In the genomic region with DNA sequence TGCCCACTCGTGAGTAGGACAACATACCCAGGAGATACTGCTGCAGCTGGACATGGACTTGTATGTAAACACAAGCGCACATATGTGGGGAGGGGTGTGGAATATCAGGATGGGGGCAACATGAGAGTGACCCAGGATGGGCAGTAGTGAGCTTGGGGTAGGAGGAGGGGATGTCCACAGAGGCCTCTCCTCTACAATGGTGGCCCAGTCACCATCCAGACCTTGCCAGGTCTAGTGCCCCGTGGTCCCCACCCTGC, we compare ENCODE assay signal across 10 cellular contexts. TPM values are rescaled to one million over a fixed set of nuclear protein-coding genes. Genes with fewer than 3 reads are reported as not detected.
A peak's percentile ranks its signal among the peaks of the same experiment; 100 is the strongest.
DNase-seq lines count a peak whose midpoint lies in the region; ATAC-seq and TF ChIP-seq lines count a peak whose summit lies in the region.
"Had no signal": no experiment of that assay in that cellular context is flagged by ENCODE, and none has a peak within 500 bp of the region (broad histone marks: within the 10 kb centered on the region; RNA-seq: fewer than 3 reads in every experiment).

No MANE protein-coding gene starts in this region.

- intact Hi-C loops in activated CD4-positive, alpha-beta memory T cell treated with anti-CD3 and anti-CD28 coated beads for 36 hours (cut with micrococcal nuclease): loop anchor here (5.0 kb wide), 1 partner anchor 89 kb away; no protein-coding TSS in a partner anchor
- intact Hi-C loops in right cardiac atrium (cut with DNase I): loop anchor here in 3 of 4 donors (10.0 kb wide), 2 partner anchors 48 to 92 kb away; partner anchors contain the start of gene NKTR (in 2 of the 3)
- intact Hi-C loops in activated CD4-positive, alpha-beta T cell treated with anti-CD3 and anti-CD28 coated beads for 36 hours (cut with DNase I, micrococcal nuclease): loop anchor here (5.0 to 10.0 kb wide), 2 partner anchors 89 to 92 kb away; no protein-coding TSS in a partner anchor

- H3K27ac ChIP-seq in GM23338 (ENCODE audit: low read depth) (no peak overlapping the region), right cardiac atrium (ENCODE audit: low read length) (peak overlapping the region; percentile 72)

- H3K9me3 Mint-ChIP-seq in GM23338: no peaks in the 10 kb centered on the region; the same call in 2 of the 3 replicates
- H3K9me3 Mint-ChIP-seq in activated CD4-positive, alpha-beta memory T cell treated with anti-CD3 and anti-CD28 coated beads for 36 hours: no peaks in the 10 kb centered on the region
- H3K9me3 Mint-ChIP-seq in activated CD4-positive, alpha-beta T cell treated with anti-CD3 and anti-CD28 coated beads for 36 hours (ENCODE audit: low read depth): no peaks in the 10 kb centered on the region

- peaks cover 22% of the 10 kb centered on the region for H3K4me1 ChIP-seq in GM23338 (ENCODE audit: insufficient read depth)
- peaks cover 18% of the 10 kb centered on the region for H3K4me1 ChIP-seq in right cardiac atrium (ENCODE audit: control insufficient read depth, insufficient read depth, low read length)

- no peak overlapping the region for H2AFZ ChIP-seq in GM23338

- no peaks in the 10 kb centered on the region for H3K79me2 ChIP-seq in GM23338 (replicated peaks; ENCODE audit: insufficient read depth)

- CTCF ChIA-PET in activated CD4-positive, alpha-beta memory T cell treated with anti-CD3 and anti-CD28 coated beads for 36 hours (lab: Charles Lee): no interaction called here
- CTCF ChIA-PET in activated CD4-positive, alpha-beta T cell treated with anti-CD3 and anti-CD28 coated beads for 36 hours (lab: Charles Lee): no interaction called here

- peaks cover 12% of the 10 kb centered on the region for H3K36me3 Mint-ChIP-seq in GM23338 (ENCODE audit: low read depth)
- no peaks in the 10 kb centered on the region for H3K36me3 Mint-ChIP-seq in activated CD4-positive, alpha-beta memory T cell treated with anti-CD3 and anti-CD28 coated beads for 36 hours
- no peaks in the 10 kb centered on the region for H3K36me3 Mint-ChIP-seq in activated CD4-positive, alpha-beta T cell treated with anti-CD3 and anti-CD28 coated beads for 36 hours (ENCODE audit: low read depth)

- H3K4me1 Mint-ChIP-seq in GM23338: peaks cover 46% of the 10 kb centered on the region
- H3K4me1 Mint-ChIP-seq in activated CD4-positive, alpha-beta memory T cell treated with anti-CD3 and anti-CD28 coated beads for 36 hours (ENCODE audit: low read depth): peaks cover 11% of the 10 kb centered on the region
- peaks cover 7% of the 10 kb centered on the region for H3K4me1 Mint-ChIP-seq in activated CD4-positive, alpha-beta T cell treated with anti-CD3 and anti-CD28 coated beads for 36 hours

- H3K27ac Mint-ChIP-seq in GM23338: no peak overlapping the region
- H3K27ac Mint-ChIP-seq in activated CD4-positive, alpha-beta memory T cell treated with anti-CD3 and anti-CD28 coated beads for 36 hours: no peak overlapping the region
- H3K27ac Mint-ChIP-seq in activated CD4-positive, alpha-beta T cell treated with anti-CD3 and anti-CD28 coated beads for 36 hours: no peak overlapping the region

- H4K20me1 ChIP-seq in GM23338 (replicated peaks; ENCODE audit: insufficient read depth): no peaks in the 10 kb centered on the region; the same call in 1 of the 2 replicates

- no peaks in the 10 kb centered on the region for H3K9me3 ChIP-seq in right cardiac atrium (ENCODE audit: control insufficient read depth, low read length)

- TF ChIP-seq CTCF in GM23338 (conservative IDR thresholded peaks at IDR 0.05; ENCODE audit: low read depth in 2 of 2): no peak

- H3K36me3 ChIP-seq in GM23338 (ENCODE audit: insufficient read depth): no peaks in the 10 kb centered on the region

- DNase-seq in GM23338 (ENCODE audit: low spot score) (no peak), right cardiac atrium (no peak), skeletal muscle cell (ENCODE audit: low read depth) (no peak), NOMO-1 (lab: John Stamatoyannopoulos, UW; ENCODE audit: unreplicated experiment in 2 of 2) (no peak), AG08395 (ENCODE audit: low spot score) (no peak), D341Med (ENCODE audit: low spot score) (no peak)
- no peak for DNase-seq in activated CD4-positive, alpha-beta memory T cell treated with anti-CD3 and anti-CD28 coated beads for 36 hours
- no peak for DNase-seq in activated CD4-positive, alpha-beta T cell treated with anti-CD3 and anti-CD28 coated beads for 36 hours

- 34% methylated on average over 3 of the region's 3 CpGs for WGBS in right cardiac atrium

- H3K4me3 ChIP-seq in GM23338: peak overlapping the region; percentile 76
- H3K4me3 ChIP-seq in right cardiac atrium (ENCODE audit: low read length): peak overlapping the region; percentile 82
- H3K4me3 ChIP-seq in skeletal muscle cell (ENCODE audit: low read depth, low read length): peak overlapping the region; percentile 90

- H3K9me2 ChIP-seq in GM23338 (ENCODE audit: insufficient read depth): no peaks in the 10 kb centered on the region

- peak overlapping the region; percentile 90 for H3K4me2 ChIP-seq in GM23338

- peak overlapping the region; percentile 86 for H3K4me3 Mint-ChIP-seq in GM23338
- peak overlapping the region; percentile 45 for H3K4me3 Mint-ChIP-seq in activated CD4-positive, alpha-beta memory T cell treated with anti-CD3 and anti-CD28 coated beads for 36 hours
- H3K4me3 Mint-ChIP-seq in activated CD4-positive, alpha-beta T cell treated with anti-CD3 and anti-CD28 coated beads for 36 hours: no peak overlapping the region

- H3F3A ChIP-seq in GM23338 (replicated peaks; ENCODE audit: low read depth): no peaks in the 10 kb centered on the region

- POLR2A ChIA-PET in activated CD4-positive, alpha-beta memory T cell treated with anti-CD3 and anti-CD28 coated beads for 36 hours (lab: Charles Lee): interaction anchor here (1.2 kb wide), 1 partner anchor 53 kb away, joined by 3 read pairs; the partner anchor contains the start of gene NKTR
- POLR2A ChIA-PET in activated CD4-positive, alpha-beta T cell treated with anti-CD3 and anti-CD28 coated beads for 36 hours (lab: Charles Lee): no interaction called here

- H3K27me3 Mint-ChIP-seq in GM23338 (ENCODE audit: insufficient read depth, low read depth, poor library complexity): peaks cover 13% of the 10 kb centered on the region
- no peaks in the 10 kb centered on the region for H3K27me3 Mint-ChIP-seq in activated CD4-positive, alpha-beta memory T cell treated with anti-CD3 and anti-CD28 coated beads for 36 hours
- peaks cover 2% of the 10 kb centered on the region for H3K27me3 Mint-ChIP-seq in activated CD4-positive, alpha-beta T cell treated with anti-CD3 and anti-CD28 coated beads for 36 hours

- H3K27me3 ChIP-seq in GM23338 (ENCODE audit: insufficient read depth) (no peaks in the 10 kb centered on the region), right cardiac atrium (ENCODE audit: control insufficient read depth, insufficient read depth) (no peaks in the 10 kb centered on the region)

- no peak for ATAC-seq in GM23338
- ATAC-seq in right cardiac atrium: peak; percentile 17 to 32
- no peak for ATAC-seq in activated CD4-positive, alpha-beta T cell treated with anti-CD3 and anti-CD28 coated beads for 36 hours

TF ChIP-seq in GM23338, 12 proteins besides CTCF, POLR2A, EP300 and RAD21 (continues in another document):
- TF ChIP-seq JUNB (IDR thresholded peaks at IDR 0.05; ENCODE audit: unreplicated experiment) (no peak), STAT1 (IDR thresholded peaks at IDR 0.05; ENCODE audit: unreplicated experiment) (no peak), EZH2 (IDR thresholded peaks at IDR 0.05; ENCODE audit: low read depth, unreplicated experiment) (no peak), ZNF114 (CRISPR knock-in tag; IDR thresholded peaks at IDR 0.05) (no peak), ZNF331 (CRISPR knock-in tag; IDR thresholded peaks at IDR 0.05; ENCODE audit: low read depth) (no peak)

RNA-seq across cellular contexts. Expression of gene ZBTB47, which starts 0.3 kb away (rescaled TPM):
- total RNA-seq in GM23338 (2014; rRNA removed; shearing (Covaris generic)): 2.8 and 2.9 TPM in 2 replicates
- polyA plus RNA-seq in GM23338 (2016; fragmentation: Nextera tagmentation; extraction: Ambion mirVana) (0.48 and 0.63 TPM in 2 replicates), right cardiac atrium (99.5 TPM)
- 1 to 10 TPM; 1.0 to 1.1 TPM for total RNA-seq in activated CD4-positive, alpha-beta memory T cell treated with anti-CD3 and anti-CD28 coated beads for 36 hours
- total RNA-seq in right cardiac atrium: 100 to 1,000 TPM; 100 to 141 (median 118) TPM
- total RNA-seq in activated CD4-positive, alpha-beta T cell treated with anti-CD3 and anti-CD28 coated beads for 36 hours: under 1 TPM; 0.60 to 0.62 TPM

RNA-seq across cellular contexts. Expression of gene KLHL40, which starts 32.1 kb away (rescaled TPM):
- not detected in 2 replicates for total RNA-seq in GM23338 (2014; rRNA removed; shearing (Covaris generic))
- polyA plus RNA-seq in GM23338 (2016; fragmentation: Nextera tagmentation; extraction: Ambion mirVana): not detected in 2 replicates
- not detected for total RNA-seq in activated CD4-positive, alpha-beta memory T cell treated with anti-CD3 and anti-CD28 coated beads for 36 hours
- 1 to 10 TPM in 1 of 4 donors, under 1 TPM in 3; 0.09 to 1.6 (median 0.40) TPM for total RNA-seq in right cardiac atrium
- 0.29 TPM for polyA plus RNA-seq in right cardiac atrium
- not detected for total RNA-seq in activated CD4-positive, alpha-beta T cell treated with anti-CD3 and anti-CD28 coated beads for 36 hours
- total RNA-seq: lung microvascular endothelial cell, SK-MEL-5 had no signal

RNA-seq across cellular contexts. Expression of gene HHATL, which starts 49.4 kb away (rescaled TPM):
- total RNA-seq in GM23338 (2014; rRNA removed; shearing (Covaris generic)): not detected in 2 replicates
- not detected in 2 replicates for polyA plus RNA-seq in GM23338 (2016; fragmentation: Nextera tagmentation; extraction: Ambion mirVana)
- total RNA-seq in activated CD4-positive, alpha-beta memory T cell treated with anti-CD3 and anti-CD28 coated beads for 36 hours: not detected
- 100 to 1,000 TPM; 480 to 768 (median 570) TPM for total RNA-seq in right cardiac atrium
- polyA plus RNA-seq in right cardiac atrium: 622 TPM
- not detected for total RNA-seq in activated CD4-positive, alpha-beta T cell treated with anti-CD3 and anti-CD28 coated beads for 36 hours
- total RNA-seq: lung microvascular endothelial cell, SK-MEL-5 had no signal

RNA-seq across cellular contexts. Expression of gene NKTR, which starts 52.7 kb away (rescaled TPM):
- total RNA-seq in GM23338 (2014; rRNA removed; shearing (Covaris generic)): 88.2 and 117 TPM in 2 replicates
- polyA plus RNA-seq in GM23338 (2016; fragmentation: Nextera tagmentation; extraction: Ambion mirVana) (68.7 and 81.3 TPM in 2 replicates), right cardiac atrium (22.6 TPM)
- 10 to 100 TPM; 65.9 to 73.9 TPM for total RNA-seq in activated CD4-positive, alpha-beta memory T cell treated with anti-CD3 and anti-CD28 coated beads for 36 hours
- total RNA-seq in right cardiac atrium: 10 to 100 TPM; 27.7 to 35.8 (median 29.5) TPM
- total RNA-seq in activated CD4-positive, alpha-beta T cell treated with anti-CD3 and anti-CD28 coated beads for 36 hours: 10 to 100 TPM; 50.8 to 59.2 TPM

Comparison
In these comparisons a context has a peak if more than half of its experiments do, and no peak if none do; other contexts are left out.
1. ATAC-seq: peak in right cardiac atrium (2 of 2); none in GM23338 (single experiment) and activated CD4-positive, alpha-beta T cell treated with anti-CD3 and anti-CD28 coated beads for 36 hours (single experiment).
2. RNA of gene ZBTB47, which starts 0.3 kb away (total RNA-seq): 100 to 141 TPM in right cardiac atrium; 2.8 to 2.9 TPM in GM23338, 1.0 to 1.1 TPM in activated CD4-positive, alpha-beta memory T cell treated with anti-CD3 and anti-CD28 coated beads for 36 hours and 0.60 to 0.62 TPM in activated CD4-positive, alpha-beta T cell treated with anti-CD3 and anti-CD28 coated beads for 36 hours; every median in the first group is over 10 times any median in the second.
3. RNA of gene HHATL, which starts 49.4 kb away (total RNA-seq): 480 to 768 TPM in right cardiac atrium; not detected in activated CD4-positive, alpha-beta memory T cell treated with anti-CD3 and anti-CD28 coated beads for 36 hours, not detected in GM23338 and not detected in activated CD4-positive, alpha-beta T cell treated with anti-CD3 and anti-CD28 coated beads for 36 hours; every median in the first group is over 100 times any median in the second.
4. Peak in every context shown above with its lines, with median percentiles within 50 percentile points of each other: H3K4me3 ChIP-seq.